8 cellular contexts compared by ENCODE assay signal in the genomic region with DNA sequence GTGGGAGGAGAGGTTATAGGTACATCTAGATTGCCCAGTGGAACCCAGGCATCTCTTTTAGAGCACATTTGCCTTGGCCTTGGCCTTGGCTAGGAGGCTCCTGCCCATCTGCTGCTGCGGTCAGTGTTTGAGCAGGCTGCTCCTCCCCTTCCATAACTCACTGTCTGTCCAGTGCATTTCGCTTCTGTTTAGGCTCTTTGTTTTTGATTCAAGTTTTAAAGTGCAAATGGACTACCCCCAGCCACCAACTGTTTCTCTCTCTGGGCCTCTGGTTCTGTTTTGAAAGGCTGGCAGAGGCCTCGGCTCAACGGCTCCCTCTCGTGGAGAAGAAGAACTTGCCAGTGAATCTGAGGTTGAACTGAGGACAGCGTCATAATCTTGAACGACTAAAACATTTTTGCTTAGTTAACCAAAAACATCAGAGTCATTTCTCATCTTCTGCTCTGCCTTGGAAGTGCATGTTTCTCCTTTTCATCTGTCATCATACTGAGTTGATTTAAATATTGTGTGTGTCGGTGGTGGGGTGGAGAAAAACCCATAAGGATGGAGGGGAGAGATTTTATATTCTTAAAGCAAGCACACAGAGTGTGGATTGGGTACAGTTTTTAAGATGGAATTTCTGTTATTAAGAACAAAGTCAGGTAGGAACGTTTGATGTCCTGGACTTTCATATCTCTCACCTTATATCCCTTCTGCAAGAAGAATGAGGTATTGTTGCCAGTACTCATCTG.
DNase-seq lines count a peak whose midpoint lies in the region; ATAC-seq and TF ChIP-seq lines count a peak whose summit lies in the region.

No MANE protein-coding gene starts in this region.

- H3K79me2 ChIP-seq in HCT116 (ENCODE audit: insufficient read depth, low read length) (no peaks in the 10 kb centered on the region; the same call in 1 of the 2 replicates), OCI-LY7 (ENCODE audit: insufficient read depth, low read depth, low read length) (no peaks in the 10 kb centered on the region)

- TF ChIP-seq RAD21 in HCT116 (IDR thresholded peaks at IDR 0.05; ENCODE audit: low read depth) = peak; percentile 79

- H4K20me1 ChIP-seq in HCT116 (ENCODE audit: insufficient read depth) = no peaks in the 10 kb centered on the region
- H4K20me1 ChIP-seq in OCI-LY7 (ENCODE audit: insufficient read depth, low read length) = no peaks in the 10 kb centered on the region

- no peaks in the 10 kb centered on the region for H3K9me3 Mint-ChIP-seq in activated T-cell treated with anti-CD3 and anti-CD28 coated beads, Interleukin-2, amount 50 U/mL, for 4 hours
- H3K9me3 Mint-ChIP-seq in natural killer cell treated with Interleukin-12 subunit alpha and Interleukin-12 subunit beta and Interleukin-15 and Interleukin-18, amount 100 ng/mL, for 72 hours = no peaks in the 10 kb centered on the region

- RAD21 ChIA-PET in HCT116 (lab: Charles Lee; ENCODE audit: low non-redundant PET in 1 of 2, low total read pairs in 2 of 2, uncharacterized antibody in 2 of 2, unreplicated experiment in 2 of 2) = no interaction called here

- 14% methylated on average over 9 of the region's 9 CpGs for WGBS in esophagus muscularis mucosa

- no peak overlapping the region for H2AFZ ChIP-seq in HCT116 (ENCODE audit: low read depth, low read length, poor library complexity, severe bottlenecking)
- H2AFZ ChIP-seq in OCI-LY7 (ENCODE audit: low read length) = no peak overlapping the region

- no peaks in the 10 kb centered on the region for H3K9me3 ChIP-seq in HCT116 (ENCODE audit: control insufficient read depth in 1 of 2, insufficient read depth in 1 of 2, low read depth in 1 of 2, low read length in 2 of 2)
- H3K9me3 ChIP-seq in OCI-LY7 (ENCODE audit: low read length) = no peaks in the 10 kb centered on the region
- no peaks in the 10 kb centered on the region for H3K9me3 ChIP-seq in esophagus muscularis mucosa

- peaks cover 24% of the 10 kb centered on the region for H3K4me1 Mint-ChIP-seq in activated T-cell treated with anti-CD3 and anti-CD28 coated beads, Interleukin-2, amount 50 U/mL, for 4 hours (ENCODE audit: low read depth)
- H3K4me1 Mint-ChIP-seq in natural killer cell treated with Interleukin-12 subunit alpha and Interleukin-12 subunit beta and Interleukin-15 and Interleukin-18, amount 100 ng/mL, for 72 hours (ENCODE audit: low read depth in 2 of 2) = peaks cover 35 to 56% of the 10 kb centered on the region in 2 donors

- H3K4me1 ChIP-seq in HCT116 (ENCODE audit: control insufficient read depth in 1 of 2, insufficient read depth in 2 of 2, low read length in 2 of 2) (no peaks in the 10 kb centered on the region), OCI-LY7 (ENCODE audit: insufficient read depth, low read length, poor library complexity, severe bottlenecking) (no peaks in the 10 kb centered on the region), esophagus muscularis mucosa (peaks cover 31 to 50% (median 36%) of the 10 kb centered on the region in 4 donors)

- H3K27me3 ChIP-seq in HCT116 (ENCODE audit: insufficient read depth, low read length) (no peaks in the 10 kb centered on the region), esophagus muscularis mucosa (no peaks in the 10 kb centered on the region)

- no peak for TF ChIP-seq POLR2A in HCT116 (IDR thresholded peaks at IDR 0.05; ENCODE audit: borderline replicate concordance, extremely low read depth, insufficient read depth, insufficient read length)
- no peak for TF ChIP-seq POLR2A in esophagus muscularis mucosa (IDR thresholded peaks at IDR 0.05; ENCODE audit: low read depth)

- intact Hi-C loops in HCT116 (cut with micrococcal nuclease) = loop anchor here (1.0 to 5.0 kb wide), 3 partner anchors 132 to 1280 kb away; partner anchors contain the start of gene JARID2
- intact Hi-C loops in OCI-LY7 (cut with micrococcal nuclease; ENCODE audit: unreplicated experiment) = no loop called here
- intact Hi-C loops in esophagus muscularis mucosa (cut with DNase I) = loop anchor here (5.0 kb wide), 4 partner anchors 49 to 1279 kb away; no protein-coding TSS in a partner anchor

- H3K9me2 ChIP-seq in HCT116 (ENCODE audit: insufficient read depth) = no peaks in the 10 kb centered on the region
- H3K9me2 ChIP-seq in OCI-LY7 (ENCODE audit: insufficient read depth, low read length) = no peaks in the 10 kb centered on the region

- peak overlapping the region in 1 of 2 donors; percentile 53 for H3K27ac Mint-ChIP-seq in natural killer cell treated with Interleukin-12 subunit alpha and Interleukin-12 subunit beta and Interleukin-15 and Interleukin-18, amount 100 ng/mL, for 72 hours

- no peak overlapping the region for H3K27ac ChIP-seq in HCT116 (ENCODE audit: low read depth, low read length)
- H3K27ac ChIP-seq in OCI-LY7 (ENCODE audit: low read depth, low read length, poor library complexity, severe bottlenecking) = no peak overlapping the region
- peak overlapping the region; percentile 1 to 50 (median 34) for H3K27ac ChIP-seq in esophagus muscularis mucosa (replicated peaks in 1 of 4)

- no peaks in the 10 kb centered on the region for H3K27me3 Mint-ChIP-seq in activated T-cell treated with anti-CD3 and anti-CD28 coated beads, Interleukin-2, amount 50 U/mL, for 4 hours (ENCODE audit: low read depth)
- H3K27me3 Mint-ChIP-seq in natural killer cell treated with Interleukin-12 subunit alpha and Interleukin-12 subunit beta and Interleukin-15 and Interleukin-18, amount 100 ng/mL, for 72 hours = no peaks in the 10 kb centered on the region

- CTCF ChIA-PET in HCT116 (lab: Charles Lee) = no interaction called here
- CTCF ChIA-PET in OCI-LY7 (lab: Charles Lee; ENCODE audit: unreplicated experiment) = no interaction called here

- BruUV-seq in HCT116 (replicated peaks; lab: Mats Ljungman, UMichigan) = no TSS peak
- BruUV-seq in OCI-LY7 (replicated peaks; lab: Mats Ljungman, UMichigan) = no TSS peak

- no peak for TF ChIP-seq EP300 in esophagus muscularis mucosa (IDR thresholded peaks at IDR 0.05)

- POLR2A ChIA-PET in HCT116 (lab: Charles Lee) (no interaction called here), OCI-LY7 (lab: Charles Lee) (no interaction called here)

- H3K36me3 ChIP-seq in HCT116 (ENCODE audit: control insufficient read depth in 1 of 2, insufficient read depth in 2 of 2, low read length in 2 of 2) (0 out of 4 replicates have a peak, but pooled peaks cover 0 to 2% of the 10 kb centered on the region in 2 experiments), OCI-LY7 (ENCODE audit: insufficient read depth, low read length) (peaks cover 15% of the 10 kb centered on the region; the same call in 1 of the 2 replicates), esophagus muscularis mucosa (peaks cover 14 to 35% (median 27%) of the 10 kb centered on the region in 4 donors)

- H3K4me3 Mint-ChIP-seq in activated T-cell treated with anti-CD3 and anti-CD28 coated beads, Interleukin-2, amount 50 U/mL, for 4 hours = no peak overlapping the region
- H3K4me3 Mint-ChIP-seq in natural killer cell treated with Interleukin-12 subunit alpha and Interleukin-12 subunit beta and Interleukin-15 and Interleukin-18, amount 100 ng/mL, for 72 hours = no peak overlapping the region

- H3K4me2 ChIP-seq in HCT116 (ENCODE audit: low read length) (no peak overlapping the region), OCI-LY7 (ENCODE audit: low read length) (no peak overlapping the region)

- H3K36me3 Mint-ChIP-seq in activated T-cell treated with anti-CD3 and anti-CD28 coated beads, Interleukin-2, amount 50 U/mL, for 4 hours (ENCODE audit: insufficient read depth) = peaks cover 44% of the 10 kb centered on the region
- peaks cover 5% of the 10 kb centered on the region for H3K36me3 Mint-ChIP-seq in natural killer cell treated with Interleukin-12 subunit alpha and Interleukin-12 subunit beta and Interleukin-15 and Interleukin-18, amount 100 ng/mL, for 72 hours

- DNase-seq in CD1c-positive myeloid dendritic cell (ENCODE audit: extremely low spot score) (peak; percentile 84), HCT116 (ENCODE audit: low read depth, low spot score) (peak; percentile 21), OCI-LY7 (ENCODE audit: low spot score) (peak; percentile 57), esophagus muscularis mucosa (ENCODE audit: extremely low spot score) (peak; percentile 95)
- DNase-seq in activated T-cell treated with anti-CD3 and anti-CD28 coated beads, Interleukin-2, amount 50 U/mL, for 4 hours = peak; percentile 64
- peak; percentile 72 for DNase-seq in natural killer cell treated with Interleukin-12 subunit alpha and Interleukin-12 subunit beta and Interleukin-15 and Interleukin-18, amount 100 ng/mL, for 72 hours (ENCODE audit: low spot score)
- peak; percentile 37 to 77 (median 50) for DNase-seq in stimulated activated naive CD4-positive, alpha-beta T cell (lab: John Stamatoyannopoulos, UW)

- ATAC-seq in HCT116 = peak; percentile 82
- peak; percentile 80 to 82 for ATAC-seq in activated T-cell treated with anti-CD3 and anti-CD28 coated beads, Interleukin-2, amount 50 U/mL, for 4 hours
- ATAC-seq in natural killer cell treated with Interleukin-12 subunit alpha and Interleukin-12 subunit beta and Interleukin-15 and Interleukin-18, amount 100 ng/mL, for 72 hours = peak; percentile 73 to 74
- ATAC-seq in HG02938 (IDR thresholded peaks at IDR 0.05; ENCODE audit: unreplicated experiment) = no peak

- no peak overlapping the region for H3K9ac ChIP-seq in HCT116 (ENCODE audit: low read length)

- TF ChIP-seq CTCF in HCT116 (IDR thresholded peaks at IDR 0.05 in 2 of 3, conservative IDR thresholded peaks at IDR 0.05 in 1 of 3; ENCODE audit: borderline replicate concordance in 1 of 3, insufficient read depth in 1 of 3, low read depth in 2 of 3, low read length in 2 of 3) (peak; percentile 52 to 96 (median 92); a peak in 5 of 6 replicates), OCI-LY7 (conservative IDR thresholded peaks at IDR 0.05; ENCODE audit: low read length) (peak; percentile 98), esophagus muscularis mucosa (IDR thresholded peaks at IDR 0.05) (peak; percentile 86 to 97 (median 95))

- H3K4me3 ChIP-seq in HCT116 (replicated peaks in 1 of 2; ENCODE audit: low read depth in 1 of 2, low read length in 2 of 2) (no peak overlapping the region), OCI-LY7 (ENCODE audit: low read depth, low read length, poor library complexity, severe bottlenecking) (no peak overlapping the region), esophagus muscularis mucosa (no peak overlapping the region)

TF ChIP-seq in HCT116, 20 proteins besides CTCF, POLR2A, EP300 and RAD21 (continues in another document):
- no peak for TF ChIP-seq EZH2 (IDR thresholded peaks at IDR 0.05)
- no peak for TF ChIP-seq CBX3 (IDR thresholded peaks at IDR 0.05; ENCODE audit: low read depth)

Comparison
In these comparisons a context has a peak if more than half of its experiments do, and no peak if none do; other contexts are left out.
1. DNase-seq: peak in every context shown above with its lines; median percentile 95 in esophagus muscularis mucosa; 84 in CD1c-positive myeloid dendritic cell; 72 in natural killer cell treated with Interleukin-12 subunit alpha and Interleukin-12 subunit beta and Interleukin-15 and Interleukin-18, amount 100 ng/mL, for 72 hours; 64 in activated T-cell treated with anti-CD3 and anti-CD28 coated beads, Interleukin-2, amount 50 U/mL, for 4 hours; 57 in OCI-LY7; 50 in stimulated activated naive CD4-positive, alpha-beta T cell; 21 in HCT116.
2. H3K27ac ChIP-seq: peak in esophagus muscularis mucosa (4 of 4); none in HCT116 (single experiment) and OCI-LY7 (single experiment).
3. Peak in every context shown above with its lines, with median percentiles within 50 percentile points of each other: CTCF ChIP-seq.